In genomic region chr19:38386968-38387549, GRCh38 we compare ENCODE assay signal across 1 cellular context.
TF ChIP-seq lines count a peak whose summit lies in the region.

No MANE protein-coding gene starts in this region.

TF ChIP-seq in WTC11, 78 proteins besides CTCF, POLR2A, EP300 and RAD21 (continued from another document):
- no peak for TF ChIP-seq PRDM15 (CRISPR knock-in tag; IDR thresholded peaks at IDR 0.05)
- TF ChIP-seq AFF4 (CRISPR knock-in tag; IDR thresholded peaks at IDR 0.05; ENCODE audit: borderline replicate concordance), result no peak
- TF ChIP-seq NFATC4 (CRISPR knock-in tag; IDR thresholded peaks at IDR 0.05), result no peak
